ENCODE assay signal across 29 cellular contexts in the genomic region with DNA sequence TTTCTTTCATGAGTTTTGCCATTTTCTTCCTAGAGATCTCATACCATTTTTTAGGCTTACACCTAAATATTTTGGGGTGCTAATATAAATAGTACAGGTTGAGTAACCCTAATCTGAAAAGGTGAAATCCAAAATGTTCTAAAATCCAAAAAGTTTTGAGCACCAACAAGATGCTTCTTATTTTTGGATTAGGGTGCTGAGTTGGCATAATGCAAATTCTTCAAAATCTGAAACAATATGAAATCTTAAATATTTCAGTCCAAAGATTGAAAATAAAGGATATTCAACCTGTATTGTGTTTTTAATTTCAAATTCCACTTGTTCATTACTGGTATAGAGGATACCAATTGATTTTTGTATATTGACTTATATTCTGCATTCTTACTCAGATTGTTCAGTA. TPM values are rescaled to one million over a fixed set of nuclear protein-coding genes. Genes with fewer than 3 reads are reported as not detected.
"Had no signal": no experiment of that assay in that cellular context is flagged by ENCODE, and none has a peak within 500 bp of the region (broad histone marks: within the 10 kb centered on the region; RNA-seq: fewer than 3 reads in every experiment).

No MANE protein-coding gene starts in this region.

- H3K27ac ChIP-seq: colonic mucosa, epithelial cell of prostate, esophagus squamous epithelium, gastrocnemius medialis, heart right ventricle, left lung, lower lobe of right lung had no signal

- H3K36me3 ChIP-seq: colonic mucosa, esophagus squamous epithelium, gastrocnemius medialis, heart right ventricle, left lung, lower lobe of right lung had no signal

- H3K9me3 ChIP-seq: colonic mucosa, esophagus squamous epithelium, gastrocnemius medialis, heart right ventricle, left lung, lower lobe of right lung, mucosa of descending colon had no signal

- ATAC-seq: effector memory CD8-positive, alpha-beta T cell; esophagus mucosa; gastrocnemius medialis; heart right ventricle; left cardiac atrium; left lung; left ventricle myocardium superior; lower lobe of right lung; mucosa of descending colon had no signal

- DNase-seq: colonic mucosa; cortex of kidney; effector CD8-positive, alpha-beta T cell; effector memory CD8-positive, alpha-beta T cell; endodermal cell; erythroblast; esophagus squamous epithelium; foreskin fibroblast; foreskin melanocyte; gastrocnemius medialis; glutamatergic neuron; head of caudate nucleus; heart right ventricle; hippocampal formation; left cardiac atrium; left lung; left ventricle myocardium superior; lower lobe of right lung; mesenchymal stem cell; mucosa of descending colon; naive B cell had no signal

- H3K4me3 ChIP-seq: colonic mucosa, esophagus squamous epithelium, gastrocnemius medialis, heart right ventricle, left lung, lower lobe of right lung, mucosa of descending colon had no signal

- H3K27me3 ChIP-seq: colonic mucosa, esophagus squamous epithelium, gastrocnemius medialis, heart right ventricle, left lung had no signal

- FAIRE-seq: endometrium, islet of Langerhans, keratinocyte had no signal

- H3K4me1 ChIP-seq: colonic mucosa, esophagus squamous epithelium, gastrocnemius medialis, heart right ventricle, left lung, lower lobe of right lung had no signal

RNA-seq across cellular contexts. Expression of a gene that starts 51.1 kb away (rescaled TPM):
- total RNA-seq: glomerular endothelial cell, kidney epithelial cell, left ventricle myocardium superior, lower lobe of right lung, lung microvascular endothelial cell had no signal
